In genomic region chr3:71369733-71370391, GRCh38 we compare ENCODE assay signal across 16 cellular contexts.
DNase-seq lines count a peak whose midpoint lies in the region; ATAC-seq and TF ChIP-seq lines count a peak whose summit lies in the region.
"Had no signal": no experiment of that assay in that cellular context is flagged by ENCODE, and none has a peak within 500 bp of the region (broad histone marks: within the 10 kb centered on the region; RNA-seq: fewer than 3 reads in every experiment).

No MANE protein-coding gene starts in this region.

- no peak overlapping the region for H4K8ac ChIP-seq in IMR-90 (ENCODE audit: low read depth in 2 of 2, low read length in 2 of 2)

- CTCF ChIA-PET in IMR-90 (lab: Yijun Ruan, JAX) = no interaction called here
- CTCF ChIA-PET in activated CD4-positive, alpha-beta memory T cell treated with anti-CD3 and anti-CD28 coated beads for 36 hours (lab: Charles Lee) = no interaction called here

- no peaks in the 10 kb centered on the region for H3K36me3 Mint-ChIP-seq in activated CD4-positive, alpha-beta memory T cell treated with anti-CD3 and anti-CD28 coated beads for 36 hours

- H4K20me1 ChIP-seq in IMR-90 (ENCODE audit: insufficient read depth, low read length) = no peaks in the 10 kb centered on the region
- H4K20me1 ChIP-seq: BLaER1 treated with 17β-estradiol and CSF1 and Interleukin-3, amounts not matched to agents 10 nM and 100 nM had no signal

- H2BK5ac ChIP-seq in IMR-90 (ENCODE audit: low read depth, low read length, poor library complexity, severe bottlenecking) = no peak overlapping the region

- in situ Hi-C loops in IMR-90 (cut with MboI; ENCODE audit: low sequenced_read_pairs) = no loop called here

- no peak for TF ChIP-seq POLR2A in IMR-90 (IDR thresholded peaks at IDR 0.05; ENCODE audit: low read depth, low read length)

- no peaks in the 10 kb centered on the region for H3K9me3 ChIP-seq in IMR-90 (ENCODE audit: control insufficient read depth, insufficient read depth, low read length)
- H3K9me3 ChIP-seq: BLaER1 treated with 17β-estradiol and CSF1 and Interleukin-3, amounts not matched to agents 10 nM and 100 nM had no signal

- H3K14ac ChIP-seq in IMR-90 (replicated peaks; ENCODE audit: low read depth, low read length) = peak overlapping the region; percentile 63; the same call in 1 of the 2 replicates

- dilution Hi-C loops in IMR-90 (cut with HindIII; ENCODE audit: low sequenced_read_pairs, unreplicated experiment) = no loop called here

- intact Hi-C loops in IMR-90 (cut with micrococcal nuclease) = no loop called here
- intact Hi-C loops in activated CD4-positive, alpha-beta memory T cell treated with anti-CD3 and anti-CD28 coated beads for 36 hours (cut with micrococcal nuclease) = no loop called here

- H4K91ac ChIP-seq in IMR-90 (ENCODE audit: insufficient read depth, low read depth, low read length) = no peak overlapping the region

- POLR2A ChIA-PET in IMR-90 (lab: Charles Lee; ENCODE audit: unreplicated experiment) = no interaction called here
- POLR2A ChIA-PET in activated CD4-positive, alpha-beta memory T cell treated with anti-CD3 and anti-CD28 coated beads for 36 hours (lab: Charles Lee) = no interaction called here

- no peaks in the 10 kb centered on the region for H3K9me3 Mint-ChIP-seq in activated CD4-positive, alpha-beta memory T cell treated with anti-CD3 and anti-CD28 coated beads for 36 hours
- H3K9me3 Mint-ChIP-seq: activated T-cell treated with anti-CD3 and anti-CD28 coated beads, Interleukin-2, amount 50 U/mL, for 72 hours; HFFc6; T-helper 1 cell treated with Interleukin-12 subunit alpha and Interleukin-12 subunit beta and Interleukin-4 antibody, amounts not matched to agents 30 μg/mL and 1 μg/mL, for 36 hours had no signal

- H3K4ac ChIP-seq in IMR-90 (ENCODE audit: low read depth, low read length) = peak overlapping the region; percentile 0; the same call in 1 of the 2 replicates

- DNase-seq in AG08395 (ENCODE audit: low spot score) (peak; percentile 54), IMR-90 (peak; percentile 43), fibroblast of pulmonary artery (ENCODE audit: low read depth) (peak; percentile 53), omental fat pad (ENCODE audit: low spot score) (no peak), NCI-H1694 (lab: John Stamatoyannopoulos, UW) (no peak)
- no peak for DNase-seq in activated CD4-positive, alpha-beta memory T cell treated with anti-CD3 and anti-CD28 coated beads for 36 hours
- DNase-seq in activated naive CD4-positive, alpha-beta T cell treated with Interleukin-2 at 50 U/mL for 16 hours = no peak
- DNase-seq: activated CD4-positive, alpha-beta T cell treated with anti-CD3 and anti-CD28 coated beads for 4 hours; activated T-cell treated with anti-CD3 and anti-CD28 coated beads, Interleukin-2, amount 50 U/mL, for 72 hours; cerebellar nuclear complex; HFFc6; MV-4-11; NCI-H446 had no signal

- peaks cover 40% of the 10 kb centered on the region for H3K4me1 Mint-ChIP-seq in activated CD4-positive, alpha-beta memory T cell treated with anti-CD3 and anti-CD28 coated beads for 36 hours (ENCODE audit: low read depth)

- H3K27me3 Mint-ChIP-seq in activated CD4-positive, alpha-beta memory T cell treated with anti-CD3 and anti-CD28 coated beads for 36 hours = no peaks in the 10 kb centered on the region

- no CpG with 5 or more reads among the region's 5 CpGs for WGBS in IMR-90 (ENCODE audit: extremely low coverage in 2 of 2, insufficient read length in 1 of 2), 2 experiments

- H3K4me3 ChIP-seq in IMR-90 (ENCODE audit: insufficient read depth, low read depth, low read length) (no peak overlapping the region), fibroblast of pulmonary artery (replicated peaks; ENCODE audit: low read depth, low read length) (no peak overlapping the region)
- H3K4me3 ChIP-seq: BLaER1 treated with 17β-estradiol and CSF1 and Interleukin-3, amounts not matched to agents 10 nM and 100 nM had no signal

- H3K56ac ChIP-seq in IMR-90 (ENCODE audit: extremely low read depth, insufficient read depth, low read length) = no peak overlapping the region

- no peak overlapping the region for H3K23ac ChIP-seq in IMR-90 (ENCODE audit: low read depth, low read length)

- H3K4me3 Mint-ChIP-seq in activated CD4-positive, alpha-beta memory T cell treated with anti-CD3 and anti-CD28 coated beads for 36 hours = no peak overlapping the region
- H3K4me3 Mint-ChIP-seq: activated T-cell treated with anti-CD3 and anti-CD28 coated beads, Interleukin-2, amount 50 U/mL, for 72 hours; HFFc6; T-helper 1 cell treated with Interleukin-12 subunit alpha and Interleukin-12 subunit beta and Interleukin-4 antibody, amounts not matched to agents 30 μg/mL and 1 μg/mL, for 36 hours had no signal

- no TSS peak for BruUV-seq in IMR-90 (replicated peaks; lab: Mats Ljungman, UMichigan)

- no peaks in the 10 kb centered on the region for H3K36me3 ChIP-seq in IMR-90 (ENCODE audit: control insufficient read depth, insufficient read depth, low read length)
- H3K36me3 ChIP-seq: BLaER1 treated with 17β-estradiol and CSF1 and Interleukin-3, amounts not matched to agents 10 nM and 100 nM had no signal

- H3K27ac ChIP-seq in IMR-90 (ENCODE audit: insufficient read depth, low read length) = no peak overlapping the region
- H3K27ac ChIP-seq: BLaER1 treated with 17β-estradiol and CSF1 and Interleukin-3, amounts not matched to agents 10 nM and 100 nM had no signal

- no peak overlapping the region for H2AK9ac ChIP-seq in IMR-90 (replicated peaks; ENCODE audit: low read depth, low read length, poor library complexity)

- no peak overlapping the region for H2BK20ac ChIP-seq in IMR-90 (ENCODE audit: low read depth, low read length)

- no peak for TF ChIP-seq RAD21 in IMR-90 (IDR thresholded peaks at IDR 0.05; ENCODE audit: low read length)

- H3K4me1 ChIP-seq in IMR-90 (ENCODE audit: control insufficient read depth, insufficient read depth, low read length) = peaks cover 8% of the 10 kb centered on the region; the same call in 1 of the 2 replicates

- H3K79me1 ChIP-seq in IMR-90 (ENCODE audit: low read depth in 1 of 2, low read length in 2 of 2) = peaks cover 8 to 14% of the 10 kb centered on the region in 2 experiments

- no peak overlapping the region for H3K18ac ChIP-seq in IMR-90 (ENCODE audit: low read depth, low read length)

- H2BK120ac ChIP-seq in IMR-90 (ENCODE audit: low read depth, low read length) = no peak overlapping the region

- no peak overlapping the region for H3K27ac Mint-ChIP-seq in activated CD4-positive, alpha-beta memory T cell treated with anti-CD3 and anti-CD28 coated beads for 36 hours
- H3K27ac Mint-ChIP-seq: activated T-cell treated with anti-CD3 and anti-CD28 coated beads, Interleukin-2, amount 50 U/mL, for 72 hours; HFFc6; T-helper 1 cell treated with Interleukin-12 subunit alpha and Interleukin-12 subunit beta and Interleukin-4 antibody, amounts not matched to agents 30 μg/mL and 1 μg/mL, for 36 hours had no signal

- H3K9ac ChIP-seq in IMR-90 (ENCODE audit: low read depth, low read length) = no peak overlapping the region
- H3K9ac ChIP-seq: BLaER1 treated with 17β-estradiol and CSF1 and Interleukin-3, amounts not matched to agents 10 nM and 100 nM had no signal

- no peak overlapping the region for H2BK15ac ChIP-seq in IMR-90 (ENCODE audit: low read depth, low read length)

- no peak overlapping the region for H2AFZ ChIP-seq in IMR-90 (replicated peaks; ENCODE audit: low read length, poor library complexity)

- TF ChIP-seq CTCF in IMR-90 (conservative IDR thresholded peaks at IDR 0.05; ENCODE audit: low read depth, low read length) (no peak), fibroblast of pulmonary artery (IDR thresholded peaks at IDR 0.05; ENCODE audit: low read length, missing control alignments) (no peak), omental fat pad (IDR thresholded peaks at IDR 0.05) (no peak)

- no peak overlapping the region for H4K5ac ChIP-seq in IMR-90 (ENCODE audit: low read depth, low read length)

- H3K9me1 ChIP-seq in IMR-90 (ENCODE audit: insufficient read depth, low read length) = no peaks in the 10 kb centered on the region

- H3K27me3 ChIP-seq in IMR-90 (ENCODE audit: control insufficient read depth, insufficient read depth, low read length) = no peaks in the 10 kb centered on the region
- H3K27me3 ChIP-seq: BLaER1 treated with 17β-estradiol and CSF1 and Interleukin-3, amounts not matched to agents 10 nM and 100 nM had no signal

- no peak overlapping the region for H2AK5ac ChIP-seq in IMR-90 (ENCODE audit: low read depth, low read length)

- no peak overlapping the region for H3K4me2 ChIP-seq in IMR-90 (ENCODE audit: low read depth, low read length)
- H3K4me2 ChIP-seq: BLaER1 treated with 17β-estradiol and CSF1 and Interleukin-3, amounts not matched to agents 10 nM and 100 nM had no signal

- ATAC-seq in IMR-90 (ENCODE audit: low read depth) = peak; percentile 48
- ATAC-seq in omental fat pad (ENCODE audit: low FRiP score) = peak; percentile 86
- ATAC-seq in HG03442 (IDR thresholded peaks at IDR 0.05; ENCODE audit: unreplicated experiment) = no peak
- ATAC-seq: activated T-cell treated with anti-CD3 and anti-CD28 coated beads, Interleukin-2, amount 50 U/mL, for 72 hours had no signal

TF ChIP-seq in IMR-90, 13 proteins besides CTCF, POLR2A, EP300 and RAD21:
- TF ChIP-seq CEBPB (IDR thresholded peaks at IDR 0.05; ENCODE audit: low read depth, low read length) = peak; percentile 16; the same call in 1 of the 2 replicates
- no peak for TF ChIP-seq MXI1 (IDR thresholded peaks at IDR 0.05; ENCODE audit: borderline replicate concordance, low read depth, low read length)
TF ChIP-seq in IMR-90: peak in this region for 1.

Comparison
In these comparisons a context has a peak if more than half of its experiments do, and no peak if none do; other contexts are left out.
1. DNase-seq: peak in AG08395 (single experiment), IMR-90 (single experiment) and fibroblast of pulmonary artery (single experiment); none in omental fat pad (single experiment), activated CD4-positive, alpha-beta memory T cell treated with anti-CD3 and anti-CD28 coated beads for 36 hours (single experiment), activated naive CD4-positive, alpha-beta T cell treated with Interleukin-2 at 50 U/mL for 16 hours (single experiment) and NCI-H1694 (single experiment).